ENCODE assay signal across 16 cellular contexts in genomic region chr18:51182824-51183223, GRCh38. TPM values are rescaled to one million over a fixed set of nuclear protein-coding genes. Genes with fewer than 3 reads are reported as not detected.
DNase-seq lines count a peak whose midpoint lies in the region; ATAC-seq and TF ChIP-seq lines count a peak whose summit lies in the region.
"Had no signal": no experiment of that assay in that cellular context is flagged by ENCODE, and none has a peak within 500 bp of the region (broad histone marks: within the 10 kb centered on the region; RNA-seq: fewer than 3 reads in every experiment).

No MANE protein-coding gene starts in this region.

- H3K9me2 ChIP-seq in Loucy (replicated peaks; ENCODE audit: low read depth, low read length) = no peaks in the 10 kb centered on the region

- no peaks in the 10 kb centered on the region for H3K27me3 ChIP-seq in Loucy (ENCODE audit: insufficient read depth, low read length, poor library complexity, severe bottlenecking)
- H3K27me3 ChIP-seq in effector memory CD4-positive, alpha-beta T cell (replicated peaks; ENCODE audit: control insufficient read depth, insufficient read depth, low read length, poor library complexity, severe bottlenecking) = no peaks in the 10 kb centered on the region

- H3K27ac ChIP-seq in substantia nigra (ENCODE audit: low read depth, low read length, poor library complexity, severe bottlenecking) = no peak overlapping the region
- no peak overlapping the region for H3K27ac ChIP-seq in effector memory CD4-positive, alpha-beta T cell (ENCODE audit: insufficient read depth, low read length, poor library complexity, severe bottlenecking)

- DNase-seq in activated naive CD4-positive, alpha-beta T cell treated with anti-CD3 and anti-CD28 coated beads, Interleukin-2, amount 50 U/mL, for 72 hours (ENCODE audit: low spot score in 2 of 2) = no peak
- DNase-seq in activated naive CD4-positive, alpha-beta T cell treated with Interleukin-2 at 50 U/mL for 16 hours = no peak
- DNase-seq in immature natural killer cell = no peak
- no peak for DNase-seq in stimulated activated naive CD8-positive, alpha-beta T cell treated with anti-CD3 and anti-CD28 coated beads, Interleukin-15, amount 100 ng/mL, for 72 hours
- no peak for DNase-seq in substantia nigra (lab: John Stamatoyannopoulos, UW)
- DNase-seq in effector memory CD4-positive, alpha-beta T cell = no peak
- DNase-seq: CD8-positive, alpha-beta T cell; GF-D8; Karpas-422; NCI-H1417; NCI-H2029; NCI-H2171 treated with DMSO at 0.1 percent for 48 hours; RPMI8226 had no signal

- peaks cover 0 to 4% (median 4%) of the 10 kb centered on the region in 3 donors for H3K27me3 Mint-ChIP-seq in immature natural killer cell (ENCODE audit: low read depth in 3 of 3)
- no peaks in the 10 kb centered on the region for H3K27me3 Mint-ChIP-seq in stimulated activated naive CD8-positive, alpha-beta T cell treated with anti-CD3 and anti-CD28 coated beads, Interleukin-15, amount 100 ng/mL, for 72 hours
- H3K27me3 Mint-ChIP-seq: B cell had no signal

- peaks cover 100% of the 10 kb centered on the region for H4K20me1 ChIP-seq in Loucy (ENCODE audit: insufficient read depth, low read length, poor library complexity, severe bottlenecking)

- H3K9me3 ChIP-seq in Loucy (ENCODE audit: insufficient read depth, low read depth, low read length) = no peaks in the 10 kb centered on the region
- H3K9me3 ChIP-seq in effector memory CD4-positive, alpha-beta T cell (ENCODE audit: control insufficient read depth, low read length) = no peaks in the 10 kb centered on the region

- peaks cover 6 to 36% of the 10 kb centered on the region in 2 donors for H3K36me3 Mint-ChIP-seq in activated naive CD4-positive, alpha-beta T cell treated with anti-CD3 and anti-CD28 coated beads, Interleukin-2, amount 50 U/mL, for 72 hours
- H3K36me3 Mint-ChIP-seq in immature natural killer cell = peaks cover 0 to 14% (median 6%) of the 10 kb centered on the region in 3 donors

- peaks cover 100% of the 10 kb centered on the region for H3K79me2 ChIP-seq in Loucy (ENCODE audit: insufficient read depth, low read length)

- peak overlapping the region; percentile 19 to 63 (median 46) for H3K4me3 Mint-ChIP-seq in immature natural killer cell
- H3K4me3 Mint-ChIP-seq in stimulated activated naive CD8-positive, alpha-beta T cell treated with anti-CD3 and anti-CD28 coated beads, Interleukin-15, amount 100 ng/mL, for 72 hours = no peak overlapping the region
- H3K4me3 Mint-ChIP-seq: B cell; CD8-positive, alpha-beta T cell had no signal

- no peak for TF ChIP-seq CTCF in Loucy (conservative IDR thresholded peaks at IDR 0.05; ENCODE audit: low read length)

- H3F3A ChIP-seq in Loucy (ENCODE audit: low read depth) = no peaks in the 10 kb centered on the region

- peaks cover 0 to 3% of the 10 kb centered on the region in 2 donors for H3K9me3 Mint-ChIP-seq in activated naive CD4-positive, alpha-beta T cell treated with anti-CD3 and anti-CD28 coated beads, Interleukin-2, amount 50 U/mL, for 72 hours
- no peaks in the 10 kb centered on the region for H3K9me3 Mint-ChIP-seq in immature natural killer cell
- H3K9me3 Mint-ChIP-seq in stimulated activated naive CD8-positive, alpha-beta T cell treated with anti-CD3 and anti-CD28 coated beads, Interleukin-15, amount 100 ng/mL, for 72 hours = no peaks in the 10 kb centered on the region
- H3K9me3 Mint-ChIP-seq: CD8-positive, alpha-beta T cell had no signal

- ATAC-seq in activated naive CD4-positive, alpha-beta T cell treated with anti-CD3 and anti-CD28 coated beads, Interleukin-2, amount 50 U/mL, for 72 hours = peak; percentile 24 to 65
- peak; percentile 61 for ATAC-seq in stimulated activated naive CD8-positive, alpha-beta T cell treated with anti-CD3 and anti-CD28 coated beads, Interleukin-15, amount 100 ng/mL, for 72 hours
- ATAC-seq in GM21717 (IDR thresholded peaks at IDR 0.05; ENCODE audit: unreplicated experiment) = no peak
- ATAC-seq: CD8-positive, alpha-beta T cell had no signal

- peaks cover 39% of the 10 kb centered on the region for H3K4me1 ChIP-seq in Loucy (ENCODE audit: insufficient read depth, low read length, poor library complexity, severe bottlenecking)
- no peaks in the 10 kb centered on the region for H3K4me1 ChIP-seq in effector memory CD4-positive, alpha-beta T cell (ENCODE audit: control insufficient read depth, insufficient read depth, low read length, poor library complexity, severe bottlenecking)

- peaks cover 40% of the 10 kb centered on the region for H3K36me3 ChIP-seq in Loucy (ENCODE audit: insufficient read depth, low read length)
- peaks cover 3% of the 10 kb centered on the region for H3K36me3 ChIP-seq in effector memory CD4-positive, alpha-beta T cell (ENCODE audit: control insufficient read depth, insufficient read depth, low read length)

- H2AFZ ChIP-seq in Loucy (ENCODE audit: low read length) = no peak overlapping the region

- no peak overlapping the region for H3K4me3 ChIP-seq in Loucy (ENCODE audit: low read length, poor library complexity, severe bottlenecking)
- H3K4me3 ChIP-seq in effector memory CD4-positive, alpha-beta T cell (ENCODE audit: insufficient read depth, low read depth, low read length, poor library complexity, severe bottlenecking) = no peak overlapping the region

- H3K4me2 ChIP-seq in Loucy (ENCODE audit: low read depth, low read length, poor library complexity, severe bottlenecking) = peak overlapping the region; percentile 43

- no peak overlapping the region for H3K9ac ChIP-seq in Loucy (ENCODE audit: low read depth, low read length, poor library complexity, severe bottlenecking)

- peaks cover 92 to 97% of the 10 kb centered on the region in 2 donors for H3K4me1 Mint-ChIP-seq in immature natural killer cell
- peaks cover 61% of the 10 kb centered on the region for H3K4me1 Mint-ChIP-seq in stimulated activated naive CD8-positive, alpha-beta T cell treated with anti-CD3 and anti-CD28 coated beads, Interleukin-15, amount 100 ng/mL, for 72 hours

- H3K27ac Mint-ChIP-seq in activated naive CD4-positive, alpha-beta T cell treated with anti-CD3 and anti-CD28 coated beads, Interleukin-2, amount 50 U/mL, for 72 hours = no peak overlapping the region
- H3K27ac Mint-ChIP-seq in immature natural killer cell = peak overlapping the region; percentile 82 to 97 (median 88)
- no peak overlapping the region for H3K27ac Mint-ChIP-seq in stimulated activated naive CD8-positive, alpha-beta T cell treated with anti-CD3 and anti-CD28 coated beads, Interleukin-15, amount 100 ng/mL, for 72 hours
- H3K27ac Mint-ChIP-seq: B cell; CD8-positive, alpha-beta T cell had no signal

RNA-seq across cellular contexts. Expression of gene MEX3C, which starts 14.7 kb away (rescaled TPM):
- total RNA-seq in activated naive CD4-positive, alpha-beta T cell treated with anti-CD3 and anti-CD28 coated beads, Interleukin-2, amount 50 U/mL, for 72 hours = 10 to 100 TPM; 59.0 to 82.5 TPM
- polyA plus RNA-seq in immature natural killer cell = 10 to 100 TPM in 2 of 3 donors, 1 to 10 TPM in 1; 10.0 to 18.1 (median 10.7) TPM

Comparison
In these comparisons a context has a peak if more than half of its experiments do, and no peak if none do; other contexts are left out.
1. H3K27ac Mint-ChIP-seq: peak in immature natural killer cell (6 of 6); none in activated naive CD4-positive, alpha-beta T cell treated with anti-CD3 and anti-CD28 coated beads, Interleukin-2, amount 50 U/mL, for 72 hours (0 of 2) and stimulated activated naive CD8-positive, alpha-beta T cell treated with anti-CD3 and anti-CD28 coated beads, Interleukin-15, amount 100 ng/mL, for 72 hours (0 of 2).
2. H3K4me3 Mint-ChIP-seq: peak in immature natural killer cell (5 of 5); none in stimulated activated naive CD8-positive, alpha-beta T cell treated with anti-CD3 and anti-CD28 coated beads, Interleukin-15, amount 100 ng/mL, for 72 hours (0 of 2).